In the genomic region with DNA sequence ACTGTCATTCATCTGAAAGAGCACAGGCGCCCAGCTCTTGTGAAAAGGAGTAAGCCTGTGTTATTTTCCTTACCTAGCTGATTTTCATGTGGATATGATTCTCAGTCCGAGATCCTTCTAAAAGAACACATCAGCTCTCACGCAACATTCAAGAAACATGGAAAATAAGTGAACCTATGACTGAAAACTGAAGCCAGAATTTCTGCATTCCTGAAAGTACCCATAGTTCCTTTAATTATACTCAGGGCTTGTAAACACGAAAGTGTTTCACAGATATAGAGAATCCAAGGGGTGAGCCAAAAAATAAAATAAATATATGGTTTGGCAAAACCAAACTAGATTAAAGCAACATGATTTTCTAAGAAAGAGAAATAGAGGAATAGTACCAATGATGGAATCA, we compare ENCODE assay signal across 30 cellular contexts.
"Had no signal": no experiment of that assay in that cellular context is flagged by ENCODE, and none has a peak within 500 bp of the region (broad histone marks: within the 10 kb centered on the region; RNA-seq: fewer than 3 reads in every experiment).

No MANE protein-coding gene starts in this region.

- DNase-seq: activated CD4-positive, alpha-beta memory T cell treated with anti-CD3 and anti-CD28 coated beads, Interleukin-2, amount 10 ng/mL, durations not matched to agents 7 days and 5 days; activated CD4-positive, alpha-beta T cell treated with anti-CD3 and anti-CD28 coated beads for 1 hour; activated CD4-positive, alpha-beta T cell treated with anti-CD3 and anti-CD28 coated beads for 4 hours; activated CD4-positive, alpha-beta T cell treated with anti-CD3 and anti-CD28 coated beads, Interleukin-2, amount 10 ng/mL, durations not matched to agents 7 days and 5 days; activated CD4-positive, alpha-beta T cell treated with anti-CD3 and anti-CD28 coated beads, Interleukin-2, amount 50 U/mL, for 4 hours; activated CD4-positive, CD25-positive, alpha-beta regulatory T cell; activated CD8-positive, alpha-beta memory T cell treated with anti-CD3 and anti-CD28 coated beads, Interleukin-2, amount 50 U/mL, for 48 hours; activated gamma-delta T cell; activated naive CD4-positive, alpha-beta T cell; activated naive CD4-positive, alpha-beta T cell treated with anti-CD3 and anti-CD28 coated beads, Interleukin-2, amount 10 ng/mL, durations not matched to agents 7 days and 5 days; activated naive CD8-positive, alpha-beta T cell treated with anti-CD3 and anti-CD28 coated beads, Interleukin-2, amount 10 ng/mL, durations not matched to agents 7 days and 5 days; activated T-cell treated with anti-CD3 and anti-CD28 coated beads for 4 hours; activated T-cell treated with anti-CD3 and anti-CD28 coated beads, Interleukin-2, amount 50 U/mL, for 24 hours; activated T-cell treated with anti-CD3 and anti-CD28 coated beads, Interleukin-2, amount 50 U/mL, for 72 hours; amniotic stem cell; anterior cingulate cortex; brain microvascular endothelial cell; dermis blood vessel endothelial cell; effector CD4-positive, alpha-beta T cell; effector memory CD8-positive, alpha-beta T cell; erythroblast; foreskin keratinocyte; gastrocnemius medialis; glutamatergic neuron; heart left ventricle; T-helper 2 cell had no signal

- H3K27me3 Mint-ChIP-seq: activated CD4-positive, alpha-beta memory T cell treated with anti-CD3 and anti-CD28 coated beads, Interleukin-2, amount 10 ng/mL, durations not matched to agents 7 days and 5 days; activated CD4-positive, alpha-beta T cell treated with anti-CD3 and anti-CD28 coated beads, Interleukin-2, amount 10 ng/mL, durations not matched to agents 7 days and 5 days; activated naive CD4-positive, alpha-beta T cell treated with anti-CD3 and anti-CD28 coated beads, Interleukin-2, amount 10 ng/mL, durations not matched to agents 7 days and 5 days; activated naive CD8-positive, alpha-beta T cell treated with anti-CD3 and anti-CD28 coated beads, Interleukin-2, amount 10 ng/mL, durations not matched to agents 7 days and 5 days; activated T-cell treated with anti-CD3 and anti-CD28 coated beads, Interleukin-2, amount 50 U/mL, for 24 hours; central memory CD8-positive, alpha-beta T cell; effector memory CD8-positive, alpha-beta T cell had no signal

- H3K27ac Mint-ChIP-seq: activated CD4-positive, alpha-beta memory T cell treated with anti-CD3 and anti-CD28 coated beads, Interleukin-2, amount 10 ng/mL, durations not matched to agents 7 days and 5 days; activated CD4-positive, alpha-beta T cell treated with anti-CD3 and anti-CD28 coated beads, Interleukin-2, amount 10 ng/mL, durations not matched to agents 7 days and 5 days; activated naive CD4-positive, alpha-beta T cell treated with anti-CD3 and anti-CD28 coated beads, Interleukin-2, amount 10 ng/mL, durations not matched to agents 7 days and 5 days; activated naive CD4-positive, alpha-beta T cell treated with anti-CD3 and anti-CD28 coated beads, Interleukin-2, amount 50 U/mL, for 72 hours; activated naive CD8-positive, alpha-beta T cell treated with anti-CD3 and anti-CD28 coated beads, Interleukin-2, amount 10 ng/mL, durations not matched to agents 7 days and 5 days; activated T-cell treated with anti-CD3 and anti-CD28 coated beads, Interleukin-2, amount 50 U/mL, for 24 hours; activated T-cell treated with anti-CD3 and anti-CD28 coated beads, Interleukin-2, amount 50 U/mL, for 72 hours; effector memory CD8-positive, alpha-beta T cell had no signal

- H3K36me3 ChIP-seq: brain microvascular endothelial cell, esophagus muscularis mucosa, gastrocnemius medialis, heart left ventricle had no signal

- H3K36me3 Mint-ChIP-seq: activated naive CD4-positive, alpha-beta T cell treated with anti-CD3 and anti-CD28 coated beads, Interleukin-2, amount 10 ng/mL, durations not matched to agents 7 days and 5 days; activated naive CD4-positive, alpha-beta T cell treated with anti-CD3 and anti-CD28 coated beads, Interleukin-2, amount 50 U/mL, for 72 hours; activated naive CD8-positive, alpha-beta T cell treated with anti-CD3 and anti-CD28 coated beads, Interleukin-2, amount 10 ng/mL, durations not matched to agents 7 days and 5 days had no signal

- H3K9me3 ChIP-seq: esophagus muscularis mucosa, gastrocnemius medialis, heart left ventricle had no signal

- H3K9me3 Mint-ChIP-seq: activated CD4-positive, alpha-beta memory T cell treated with anti-CD3 and anti-CD28 coated beads, Interleukin-2, amount 10 ng/mL, durations not matched to agents 7 days and 5 days; activated CD4-positive, alpha-beta T cell treated with anti-CD3 and anti-CD28 coated beads, Interleukin-2, amount 10 ng/mL, durations not matched to agents 7 days and 5 days; activated naive CD4-positive, alpha-beta T cell treated with anti-CD3 and anti-CD28 coated beads, Interleukin-2, amount 10 ng/mL, durations not matched to agents 7 days and 5 days; activated naive CD4-positive, alpha-beta T cell treated with anti-CD3 and anti-CD28 coated beads, Interleukin-2, amount 50 U/mL, for 72 hours; activated naive CD8-positive, alpha-beta T cell treated with anti-CD3 and anti-CD28 coated beads, Interleukin-2, amount 10 ng/mL, durations not matched to agents 7 days and 5 days; activated T-cell treated with anti-CD3 and anti-CD28 coated beads, Interleukin-2, amount 50 U/mL, for 24 hours; activated T-cell treated with anti-CD3 and anti-CD28 coated beads, Interleukin-2, amount 50 U/mL, for 72 hours; effector memory CD8-positive, alpha-beta T cell had no signal

- H3K27ac ChIP-seq: brain microvascular endothelial cell, coronary artery, esophagus muscularis mucosa, foreskin keratinocyte, gastrocnemius medialis, heart left ventricle had no signal

- H3K4me3 Mint-ChIP-seq: activated CD4-positive, alpha-beta memory T cell treated with anti-CD3 and anti-CD28 coated beads, Interleukin-2, amount 10 ng/mL, durations not matched to agents 7 days and 5 days; activated CD4-positive, alpha-beta T cell treated with anti-CD3 and anti-CD28 coated beads, Interleukin-2, amount 10 ng/mL, durations not matched to agents 7 days and 5 days; activated naive CD4-positive, alpha-beta T cell treated with anti-CD3 and anti-CD28 coated beads, Interleukin-2, amount 10 ng/mL, durations not matched to agents 7 days and 5 days; activated naive CD8-positive, alpha-beta T cell treated with anti-CD3 and anti-CD28 coated beads, Interleukin-2, amount 10 ng/mL, durations not matched to agents 7 days and 5 days; activated T-cell treated with anti-CD3 and anti-CD28 coated beads, Interleukin-2, amount 50 U/mL, for 24 hours; activated T-cell treated with anti-CD3 and anti-CD28 coated beads, Interleukin-2, amount 50 U/mL, for 72 hours; central memory CD8-positive, alpha-beta T cell; effector memory CD8-positive, alpha-beta T cell had no signal

- H3K27me3 ChIP-seq: brain microvascular endothelial cell, esophagus muscularis mucosa, foreskin keratinocyte, gastrocnemius medialis, heart left ventricle had no signal

- H3K4me1 Mint-ChIP-seq: activated CD4-positive, alpha-beta memory T cell treated with anti-CD3 and anti-CD28 coated beads, Interleukin-2, amount 10 ng/mL, durations not matched to agents 7 days and 5 days; activated CD4-positive, alpha-beta T cell treated with anti-CD3 and anti-CD28 coated beads, Interleukin-2, amount 10 ng/mL, durations not matched to agents 7 days and 5 days; activated naive CD4-positive, alpha-beta T cell treated with anti-CD3 and anti-CD28 coated beads, Interleukin-2, amount 10 ng/mL, durations not matched to agents 7 days and 5 days; activated naive CD8-positive, alpha-beta T cell treated with anti-CD3 and anti-CD28 coated beads, Interleukin-2, amount 10 ng/mL, durations not matched to agents 7 days and 5 days; central memory CD8-positive, alpha-beta T cell had no signal

- H3K4me3 ChIP-seq: coronary artery, esophagus muscularis mucosa, gastrocnemius medialis, heart left ventricle had no signal

- H3K4me1 ChIP-seq: esophagus muscularis mucosa, foreskin keratinocyte, gastrocnemius medialis, heart left ventricle had no signal
